Comparison of ENCODE assay signal across 1 cellular context in genomic region chr5:151659001-151659754, GRCh38.
TF ChIP-seq lines count a peak whose summit lies in the region.

No MANE protein-coding gene starts in this region.

TF ChIP-seq in Ishikawa, 13 proteins besides CTCF, POLR2A, EP300 and RAD21 (continued from another document):
- TF ChIP-seq CEBPB (IDR thresholded peaks at IDR 0.05): no peak
- TF ChIP-seq FOXM1 (IDR thresholded peaks at IDR 0.05; ENCODE audit: borderline replicate concordance, low read depth): no peak
- TF ChIP-seq TCF12 (IDR thresholded peaks at IDR 0.05; ENCODE audit: low read depth): no peak
- TF ChIP-seq TAF1 (IDR thresholded peaks at IDR 0.05; ENCODE audit: low read depth): no peak
- TF ChIP-seq YY1 (IDR thresholded peaks at IDR 0.05; ENCODE audit: low read depth): no peak
- TF ChIP-seq USF1 (IDR thresholded peaks at IDR 0.05): no peak
- no peak for TF ChIP-seq TEAD4 (IDR thresholded peaks at IDR 0.05)
- no peak for TF ChIP-seq CREB1 (IDR thresholded peaks at IDR 0.05; ENCODE audit: low read depth)
- TF ChIP-seq EGR1 (IDR thresholded peaks at IDR 0.05): no peak
- TF ChIP-seq NFIC (IDR thresholded peaks at IDR 0.05): no peak
- TF ChIP-seq ZBTB7A (IDR thresholded peaks at IDR 0.05; ENCODE audit: low read depth): no peak
TF ChIP-seq in Ishikawa: peak in this region for 0.
